In the genomic region with DNA sequence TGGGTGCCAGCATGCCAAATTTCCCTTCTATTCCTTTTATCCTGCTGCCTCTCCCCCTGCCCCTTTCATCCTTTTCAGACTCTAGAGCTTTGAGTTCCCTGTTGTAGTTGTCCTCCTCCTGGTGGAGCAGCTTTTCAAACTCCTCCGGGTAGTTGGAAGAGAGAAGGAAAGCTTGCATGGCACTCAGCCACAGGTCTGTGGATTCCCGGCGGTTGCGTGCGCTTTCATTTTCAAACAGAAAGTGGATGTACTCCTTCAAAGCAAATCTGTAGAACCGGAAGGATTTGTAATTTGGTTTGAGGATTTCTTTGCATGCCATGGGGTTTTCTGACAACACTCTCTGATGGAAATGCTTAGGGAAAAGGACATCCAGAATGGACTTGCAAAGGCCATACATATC, we compare ENCODE assay signal across 21 cellular contexts.
DNase-seq lines count a peak whose midpoint lies in the region; ATAC-seq and TF ChIP-seq lines count a peak whose summit lies in the region.
"Had no signal": no experiment of that assay in that cellular context is flagged by ENCODE, and none has a peak within 500 bp of the region (broad histone marks: within the 10 kb centered on the region; RNA-seq: fewer than 3 reads in every experiment).

No MANE protein-coding gene starts in this region.

- TF ChIP-seq POLR2A in thyroid gland (IDR thresholded peaks at IDR 0.05), result no peak

- H3K4me1 ChIP-seq in thyroid gland, result peaks cover 25 to 38% of the 10 kb centered on the region in 2 donors
- H3K4me1 ChIP-seq: BE2C; BLaER1 treated with 17β-estradiol and CSF1 and Interleukin-3, amounts not matched to agents 10 nM and 100 nM; HAP-1 had no signal

- H3K9me3 ChIP-seq in thyroid gland, result no peaks in the 10 kb centered on the region
- H3K9me3 ChIP-seq: BE2C; BLaER1 treated with 17β-estradiol and CSF1 and Interleukin-3, amounts not matched to agents 10 nM and 100 nM; HAP-1 had no signal

- 43 to 46% methylated on average over 6 of the region's 6 CpGs for WGBS in thyroid gland, 2 donors

- no peak overlapping the region for H3K4me3 ChIP-seq in thyroid gland (replicated peaks in 1 of 3)
- H3K4me3 ChIP-seq: BLaER1 treated with 17β-estradiol and CSF1 and Interleukin-3, amounts not matched to agents 10 nM and 100 nM; HAP-1 had no signal

- H3K27ac ChIP-seq in thyroid gland, result peak overlapping the region; percentile 8 to 56 (median 50)
- H3K27ac ChIP-seq: 22Rv1; BLaER1 treated with 17β-estradiol and CSF1 and Interleukin-3, amounts not matched to agents 10 nM and 100 nM had no signal

- H3K27ac Mint-ChIP-seq in central memory CD8-positive, alpha-beta T cell (ENCODE audit: low read depth), result peak overlapping the region; percentile 44
- H3K27ac Mint-ChIP-seq: CD4-positive, alpha-beta memory T cell; HFFc6 had no signal

- H3K36me3 ChIP-seq in thyroid gland, result peaks cover 1 to 4% of the 10 kb centered on the region in 2 donors
- H3K36me3 ChIP-seq: BE2C, HAP-1 had no signal

- H3K27me3 ChIP-seq in thyroid gland, result no peaks in the 10 kb centered on the region
- H3K27me3 ChIP-seq: BE2C; BLaER1 treated with 17β-estradiol and CSF1 and Interleukin-3, amounts not matched to agents 10 nM and 100 nM had no signal

- ATAC-seq in central memory CD8-positive, alpha-beta T cell (replicated peaks; ENCODE audit: extremely low read depth, poor library complexity, severe bottlenecking), result no peak
- ATAC-seq in GM21515 (IDR thresholded peaks at IDR 0.05; ENCODE audit: unreplicated experiment), result no peak

- H3K36me3 Mint-ChIP-seq in central memory CD8-positive, alpha-beta T cell (ENCODE audit: insufficient read depth), result peaks cover 62% of the 10 kb centered on the region

- intact Hi-C loops in thyroid gland (cut with DNase I), result no loop called here

- no peak for TF ChIP-seq CTCF in thyroid gland (IDR thresholded peaks at IDR 0.05)

- H3K4me1 Mint-ChIP-seq in central memory CD8-positive, alpha-beta T cell, result peaks cover 10% of the 10 kb centered on the region
- H3K4me1 Mint-ChIP-seq: CD14-positive monocyte had no signal

- DNase-seq in AG08396 (ENCODE audit: low spot score), result peak; percentile 12
- DNase-seq in central memory CD8-positive, alpha-beta T cell (ENCODE audit: low spot score in 2 of 2), result no peak
- peak; percentile 8 for DNase-seq in inferior parietal cortex (ENCODE audit: extremely low spot score)
- peak; percentile 63 to 71 for DNase-seq in thyroid gland
- no peak for DNase-seq in NOMO-1 treated with DMSO at 0.1 percent for 48 hours (lab: John Stamatoyannopoulos, UW; ENCODE audit: unreplicated experiment)
- no peak for DNase-seq in amygdala (lab: John Stamatoyannopoulos, UW)
- DNase-seq: AML-193; BE2C; Calu3; CD4-positive, alpha-beta memory T cell; COR-L47; DMS53; DMS79 treated with DMSO at 0.1 percent for 48 hours; GF-D8; GOT3; HFFc6 had no signal

- H3K27me3 Mint-ChIP-seq in central memory CD8-positive, alpha-beta T cell, result no peaks in the 10 kb centered on the region
- H3K27me3 Mint-ChIP-seq: CD4-positive, alpha-beta memory T cell had no signal

- no peaks in the 10 kb centered on the region for H3K9me3 Mint-ChIP-seq in central memory CD8-positive, alpha-beta T cell
- H3K9me3 Mint-ChIP-seq: CD4-positive, alpha-beta memory T cell; HFFc6 had no signal

- H3K4me3 Mint-ChIP-seq in central memory CD8-positive, alpha-beta T cell, result no peak overlapping the region
- H3K4me3 Mint-ChIP-seq: CD14-positive monocyte; CD4-positive, alpha-beta memory T cell; HFFc6 had no signal

Comparison
In these comparisons a context has a peak if more than half of its experiments do, and no peak if none do; other contexts are left out.
1. DNase-seq: peak in AG08396 (single experiment), inferior parietal cortex (single experiment) and thyroid gland (2 of 2); none in central memory CD8-positive, alpha-beta T cell (0 of 2), NOMO-1 treated with DMSO at 0.1 percent for 48 hours (single experiment) and amygdala (0 of 56).